15 cellular contexts compared by ENCODE assay signal in the genomic region with DNA sequence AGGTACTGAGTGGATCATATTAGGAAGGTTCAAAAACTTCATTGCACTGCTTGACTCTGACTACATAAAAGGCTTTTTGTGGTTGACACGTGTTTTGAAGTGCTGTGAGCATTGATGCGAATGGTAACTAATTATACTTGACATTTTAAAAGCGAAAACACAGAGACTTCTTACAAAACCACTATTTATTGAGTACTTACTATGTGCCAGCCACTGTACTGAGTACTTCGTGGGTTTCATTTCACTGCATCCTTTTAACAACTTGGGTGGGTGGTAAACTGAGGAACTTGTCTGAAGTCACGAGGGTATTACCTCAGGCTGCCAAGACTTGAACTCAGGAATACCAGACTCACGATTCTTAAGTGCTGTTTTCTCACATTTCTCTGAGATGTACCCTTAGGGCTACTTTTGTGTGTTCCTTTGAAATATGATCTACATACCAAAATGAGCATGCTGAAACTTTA. TPM values are rescaled to one million over a fixed set of nuclear protein-coding genes. Genes with fewer than 3 reads are reported as not detected.
DNase-seq lines count a peak whose midpoint lies in the region; ATAC-seq lines count a peak whose summit lies in the region.
"Had no signal": no experiment of that assay in that cellular context is flagged by ENCODE, and none has a peak within 500 bp of the region (broad histone marks: within the 10 kb centered on the region; RNA-seq: fewer than 3 reads in every experiment).

No MANE protein-coding gene starts in this region.

- no peaks in the 10 kb centered on the region for H3K79me2 ChIP-seq in trophoblast cell (ENCODE audit: control insufficient read depth, insufficient read depth, low read length, poor library complexity)
- H3K79me2 ChIP-seq: hepatocyte had no signal

- H3K4me2 ChIP-seq in trophoblast cell (ENCODE audit: low read length), result peak overlapping the region; percentile 38
- H3K4me2 ChIP-seq: hepatocyte had no signal

- peak; percentile 41 to 81 for ATAC-seq in activated CD4-positive, CD25-positive, alpha-beta regulatory T cell treated with anti-CD3 and anti-CD28 coated beads, Interleukin-2, amount 50 U/mL, for 24 hours
- ATAC-seq in GM21619 (IDR thresholded peaks at IDR 0.05; ENCODE audit: unreplicated experiment), result peak; percentile 70
- no peak for ATAC-seq in HG03460 (IDR thresholded peaks at IDR 0.05; ENCODE audit: unreplicated experiment)
- ATAC-seq in HG03135 (IDR thresholded peaks at IDR 0.05; ENCODE audit: unreplicated experiment), result no peak
- ATAC-seq: K562 had no signal

- H3K9ac ChIP-seq in trophoblast cell (ENCODE audit: low read length), result no peak overlapping the region

- no peaks in the 10 kb centered on the region for H3K9me3 ChIP-seq in trophoblast cell (ENCODE audit: insufficient read depth, low read depth, low read length)

- no peak overlapping the region for H4K12ac ChIP-seq in trophoblast cell (ENCODE audit: low read depth, low read length)

- H2BK5ac ChIP-seq in trophoblast cell (ENCODE audit: low read depth, low read length, poor library complexity), result no peak overlapping the region

- no peak overlapping the region for H3K27ac ChIP-seq in trophoblast cell (ENCODE audit: low read depth, low read length)
- H3K27ac ChIP-seq: hepatocyte had no signal

- H3K4me1 ChIP-seq in trophoblast cell (ENCODE audit: control insufficient read depth in 1 of 2, insufficient read depth in 2 of 2, low read length in 2 of 2), result peaks cover 4 to 7% of the 10 kb centered on the region in 2 experiments

- no peak overlapping the region for H2AK5ac ChIP-seq in trophoblast cell (ENCODE audit: low read length)

- H2BK120ac ChIP-seq in trophoblast cell (ENCODE audit: insufficient read depth, low read length, poor library complexity), result no peak overlapping the region

- WGBS in trophoblast cell (ENCODE audit: extremely low coverage, insufficient coverage, insufficient read length), result no CpG with 5 or more reads among the region's 6 CpGs

- H3K27me3 ChIP-seq in trophoblast cell (ENCODE audit: insufficient read depth, low read length), result no peaks in the 10 kb centered on the region
- H3K27me3 ChIP-seq: hepatocyte had no signal

- H3K79me1 ChIP-seq in trophoblast cell (ENCODE audit: low read length), result no peaks in the 10 kb centered on the region

- H2AFZ ChIP-seq in trophoblast cell (ENCODE audit: insufficient read depth, low read length, poor library complexity), result no peak overlapping the region
- H2AFZ ChIP-seq: hepatocyte had no signal

- no peak overlapping the region for H2BK12ac ChIP-seq in trophoblast cell (ENCODE audit: low read length)

- H3K23ac ChIP-seq in trophoblast cell (ENCODE audit: low read length), result no peak overlapping the region

- no peak overlapping the region for H4K91ac ChIP-seq in trophoblast cell (ENCODE audit: low read depth, low read length)

- H3K18ac ChIP-seq in trophoblast cell (ENCODE audit: low read length), result no peak overlapping the region

- no peak overlapping the region for H3K14ac ChIP-seq in trophoblast cell (ENCODE audit: low read length)

- no peak overlapping the region for H3K4me3 ChIP-seq in trophoblast cell (ENCODE audit: low read depth, low read length)
- H3K4me3 ChIP-seq: hepatocyte, K562 had no signal

- no peaks in the 10 kb centered on the region for H3K36me3 ChIP-seq in trophoblast cell (ENCODE audit: control insufficient read depth in 1 of 2, insufficient read depth in 2 of 2, low read length in 2 of 2)

- H3K4ac ChIP-seq in trophoblast cell (ENCODE audit: low read depth, low read length), result no peak overlapping the region

- no peak overlapping the region for H4K8ac ChIP-seq in trophoblast cell (ENCODE audit: low read depth, low read length)

- DNase-seq in activated CD4-positive, CD25-positive, alpha-beta regulatory T cell treated with anti-CD3 and anti-CD28 coated beads, Interleukin-2, amount 50 U/mL, for 72 hours, result no peak
- DNase-seq in NCI-H2107 (lab: John Stamatoyannopoulos, UW) (peak; percentile 5), trophoblast cell (peak in 1 of 2 donors; percentile 63), NCI-H187 (lab: John Stamatoyannopoulos, UW) (no peak)
- DNase-seq: 8988T, activated B cell treated with CpG ODN at 0.5 μM for 24 hours, mesendoderm, NCI-H446 treated with DMSO at 0.1 percent for 48 hours, SHP77 had no signal

RNA-seq across cellular contexts. Expression of a gene that starts 45.3 kb away (rescaled TPM):
- 40.2 and 42.6 TPM in 2 replicates for polyA plus RNA-seq in trophoblast cell (2013)

Comparison
In these comparisons a context has a peak if more than half of its experiments do, and no peak if none do; other contexts are left out.
1. ATAC-seq: peak in activated CD4-positive, CD25-positive, alpha-beta regulatory T cell treated with anti-CD3 and anti-CD28 coated beads, Interleukin-2, amount 50 U/mL, for 24 hours (2 of 2) and GM21619 (single experiment); none in HG03460 (single experiment) and HG03135 (single experiment).